In genomic region chr17:78977992-78978973, GRCh38 we compare ENCODE assay signal across 1 cellular context.
TF ChIP-seq lines count a peak whose summit lies in the region.

No MANE protein-coding gene starts in this region.

TF ChIP-seq in HepG2, 621 proteins besides CTCF, POLR2A, EP300 and RAD21 (continued from another document):
- TF ChIP-seq, protein P1, sequence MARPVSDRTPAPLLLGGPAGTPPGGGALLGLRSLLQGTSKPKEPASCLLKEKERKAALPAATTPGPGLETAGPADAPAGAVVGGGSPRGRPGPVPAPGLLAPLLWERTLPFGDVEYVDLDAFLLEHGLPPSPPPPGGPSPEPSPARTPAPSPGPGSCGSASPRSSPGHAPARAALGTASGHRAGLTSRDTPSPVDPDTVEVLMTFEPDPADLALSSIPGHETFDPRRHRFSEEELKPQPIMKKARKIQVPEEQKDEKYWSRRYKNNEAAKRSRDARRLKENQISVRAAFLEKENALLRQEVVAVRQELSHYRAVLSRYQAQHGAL (CRISPR knock-in tag; IDR thresholded peaks at IDR 0.05; ENCODE audit: not compliant biosample characterization): no peak
- TF ChIP-seq ZBED4 (CRISPR knock-in tag; IDR thresholded peaks at IDR 0.05; ENCODE audit: borderline replicate concordance) (no peak), HES4 (CRISPR knock-in tag; IDR thresholded peaks at IDR 0.05; ENCODE audit: borderline replicate concordance) (no peak), ZNF280B (CRISPR knock-in tag; IDR thresholded peaks at IDR 0.05; ENCODE audit: borderline replicate concordance) (0 out of 2 replicates have a peak, but pooled peaks have one; percentile 44), ATF7-NPFF (CRISPR knock-in tag; IDR thresholded peaks at IDR 0.05; ENCODE audit: low read depth) (no peak)
- TF ChIP-seq, protein P2, sequence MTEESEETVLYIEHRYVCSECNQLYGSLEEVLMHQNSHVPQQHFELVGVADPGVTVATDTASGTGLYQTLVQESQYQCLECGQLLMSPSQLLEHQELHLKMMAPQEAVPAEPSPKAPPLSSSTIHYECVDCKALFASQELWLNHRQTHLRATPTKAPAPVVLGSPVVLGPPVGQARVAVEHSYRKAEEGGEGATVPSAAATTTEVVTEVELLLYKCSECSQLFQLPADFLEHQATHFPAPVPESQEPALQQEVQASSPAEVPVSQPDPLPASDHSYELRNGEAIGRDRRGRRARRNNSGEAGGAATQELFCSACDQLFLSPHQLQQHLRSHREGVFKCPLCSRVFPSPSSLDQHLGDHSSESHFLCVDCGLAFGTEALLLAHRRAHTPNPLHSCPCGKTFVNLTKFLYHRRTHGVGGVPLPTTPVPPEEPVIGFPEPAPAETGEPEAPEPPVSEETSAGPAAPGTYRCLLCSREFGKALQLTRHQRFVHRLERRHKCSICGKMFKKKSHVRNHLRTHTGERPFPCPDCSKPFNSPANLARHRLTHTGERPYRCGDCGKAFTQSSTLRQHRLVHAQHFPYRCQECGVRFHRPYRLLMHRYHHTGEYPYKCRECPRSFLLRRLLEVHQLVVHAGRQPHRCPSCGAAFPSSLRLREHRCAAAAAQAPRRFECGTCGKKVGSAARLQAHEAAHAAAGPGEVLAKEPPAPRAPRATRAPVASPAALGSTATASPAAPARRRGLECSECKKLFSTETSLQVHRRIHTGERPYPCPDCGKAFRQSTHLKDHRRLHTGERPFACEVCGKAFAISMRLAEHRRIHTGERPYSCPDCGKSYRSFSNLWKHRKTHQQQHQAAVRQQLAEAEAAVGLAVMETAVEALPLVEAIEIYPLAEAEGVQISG (CRISPR knock-in tag; IDR thresholded peaks at IDR 0.05): 0 out of 2 replicates have a peak, but pooled peaks have one; percentile 31
